Comparison of ENCODE assay signal across 7 cellular contexts in the genomic region with DNA sequence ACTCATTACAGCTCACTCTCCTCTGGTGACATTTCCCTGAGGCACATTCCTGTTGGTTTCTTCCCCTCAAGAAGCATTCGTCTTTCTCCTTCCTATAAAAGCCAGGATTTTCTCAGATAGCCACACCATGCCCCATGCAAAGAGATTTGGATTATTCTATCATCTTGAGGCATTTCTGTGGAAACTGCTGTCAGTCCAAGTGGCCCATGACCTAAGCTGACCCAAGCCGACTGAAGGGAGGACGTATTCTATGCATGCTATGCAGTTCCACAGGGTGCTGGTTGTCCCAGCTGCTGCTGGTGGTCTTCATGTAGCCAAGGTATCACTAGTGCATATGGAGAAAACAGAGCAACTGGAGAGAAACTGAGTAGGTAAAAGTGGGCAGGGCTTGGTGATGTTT.
DNase-seq lines count a peak whose midpoint lies in the region; ATAC-seq and TF ChIP-seq lines count a peak whose summit lies in the region.
"Not testable (repeated sequence)": the region's sequence is repeated elsewhere in the genome, so short reads cannot be mapped to it uniquely, and the experiment has no call there.

No MANE protein-coding gene starts in this region.

- not testable (repeated sequence) for H3K27me3 ChIP-seq in PC-3 (ENCODE audit: low read length); mammary epithelial cell (ENCODE audit: insufficient read depth, low read length); trophoblast cell (ENCODE audit: insufficient read depth, low read length)

- WGBS in mammary epithelial cell (ENCODE audit: low coverage, missing lambda C conversion rate): 15% methylated on average over 3 of the region's 3 CpGs
- WGBS in trophoblast cell (ENCODE audit: extremely low coverage, insufficient coverage, insufficient read length): no CpG with 5 or more reads among the region's 3 CpGs

- H2AFZ ChIP-seq in PC-3 (ENCODE audit: low read length); mammary epithelial cell (ENCODE audit: low read depth, low read length); trophoblast cell (ENCODE audit: insufficient read depth, low read length, poor library complexity): not testable (repeated sequence)

- H3K9ac ChIP-seq in PC-3 (ENCODE audit: low read length): peak overlapping the region; percentile 27; the same call in 1 of the 2 replicates
- H3K9ac ChIP-seq in mammary epithelial cell (ENCODE audit: insufficient read depth, low read length); trophoblast cell (ENCODE audit: low read length): not testable (repeated sequence)

- H3K36me3 ChIP-seq in PC-3 (ENCODE audit: low read depth, low read length); mammary epithelial cell (ENCODE audit: insufficient read depth, low read length); trophoblast cell (ENCODE audit: control insufficient read depth in 1 of 2, insufficient read depth in 2 of 2, low read length in 2 of 2): not testable (repeated sequence)

- not testable (repeated sequence) for H3K18ac ChIP-seq in trophoblast cell (ENCODE audit: low read length)

- dilution Hi-C loops in mammary epithelial cell (cut with HindIII; ENCODE audit: low sequenced_read_pairs): not testable (repeated sequence)

- peak overlapping the region; percentile 70 for H3K4me2 ChIP-seq in PC-3 (ENCODE audit: low read length)
- peak overlapping the region; percentile 6 for H3K4me2 ChIP-seq in mammary epithelial cell (ENCODE audit: insufficient read depth, low read depth, low read length)
- H3K4me2 ChIP-seq in trophoblast cell (ENCODE audit: low read length): not testable (repeated sequence)

- not testable (repeated sequence) for H4K12ac ChIP-seq in trophoblast cell (ENCODE audit: low read depth, low read length)

- H3K23ac ChIP-seq in trophoblast cell (ENCODE audit: low read length): not testable (repeated sequence)

- intact Hi-C loops in PC-3 (cut with micrococcal nuclease); mammary epithelial cell (cut with micrococcal nuclease): not testable (repeated sequence)

- H3K4me1 ChIP-seq in PC-3 (ENCODE audit: insufficient read depth, low read length) (peaks cover 23% of the 10 kb centered on the region), mammary epithelial cell (ENCODE audit: insufficient read depth, low read length) (peaks cover 10% of the 10 kb centered on the region)
- not testable (repeated sequence) for H3K4me1 ChIP-seq in trophoblast cell (ENCODE audit: control insufficient read depth in 1 of 2, insufficient read depth in 2 of 2, low read length in 2 of 2)

- H3K14ac ChIP-seq in trophoblast cell (ENCODE audit: low read length): not testable (repeated sequence)

- H4K91ac ChIP-seq in trophoblast cell (ENCODE audit: low read depth, low read length): not testable (repeated sequence)

- not testable (repeated sequence) for H3K4ac ChIP-seq in trophoblast cell (ENCODE audit: low read depth, low read length)

- peak overlapping the region; percentile 88 for H3K27ac ChIP-seq in PC-3 (ENCODE audit: low read length)
- not testable (repeated sequence) for H3K27ac ChIP-seq in mammary epithelial cell (ENCODE audit: insufficient read depth, low read depth, low read length); trophoblast cell (ENCODE audit: low read depth, low read length)

- TF ChIP-seq CTCF in AG09309 (IDR thresholded peaks at IDR 0.05; ENCODE audit: control insufficient read depth, insufficient read depth, low read depth, low read length, missing control alignments); PC-3 (conservative IDR thresholded peaks at IDR 0.05; ENCODE audit: low read depth, low read length); mammary epithelial cell (conservative IDR thresholded peaks at IDR 0.05 in 1 of 2, IDR thresholded peaks at IDR 0.05 in 1 of 2; ENCODE audit: extremely low read depth in 1 of 2, insufficient read depth in 1 of 2, low read depth in 1 of 2, low read length in 2 of 2): not testable (repeated sequence)

- not testable (repeated sequence) for H4K20me1 ChIP-seq in PC-3 (ENCODE audit: low read length); mammary epithelial cell (ENCODE audit: insufficient read depth, low read length)

- not testable (repeated sequence) for H4K8ac ChIP-seq in trophoblast cell (ENCODE audit: low read depth, low read length)

- not testable (repeated sequence) for H3K4me3 ChIP-seq in AG09309 (ENCODE audit: control insufficient read depth, low read depth, low read length); PC-3 (ENCODE audit: low read length); mammary epithelial cell (replicated peaks in 1 of 3; ENCODE audit: insufficient read depth in 1 of 3, low read depth in 2 of 3, low read length in 3 of 3); trophoblast cell (ENCODE audit: low read depth, low read length)

- not testable (repeated sequence) for H3K9me2 ChIP-seq in PC-3 (replicated peaks; ENCODE audit: low read length)

- ATAC-seq in PC-3: not testable (repeated sequence)

- not testable (repeated sequence) for H2BK12ac ChIP-seq in trophoblast cell (ENCODE audit: low read length)

- not testable (repeated sequence) for H3K9me3 ChIP-seq in PC-3 (ENCODE audit: low read length); mammary epithelial cell (replicated peaks; ENCODE audit: insufficient read depth, low read length); trophoblast cell (ENCODE audit: insufficient read depth, low read depth, low read length)

- not testable (repeated sequence) for H3F3A ChIP-seq in PC-3 (ENCODE audit: low read length, unreplicated experiment)

- not testable (repeated sequence) for H3K79me1 ChIP-seq in trophoblast cell (ENCODE audit: low read length)

- H2BK5ac ChIP-seq in trophoblast cell (ENCODE audit: low read depth, low read length, poor library complexity): not testable (repeated sequence)

- BruUV-seq in PC-3 (replicated peaks; lab: Mats Ljungman, UMichigan); mammary epithelial cell (replicated peaks; lab: Mats Ljungman, UMichigan): not testable (repeated sequence)

- not testable (repeated sequence) for H2BK120ac ChIP-seq in trophoblast cell (ENCODE audit: insufficient read depth, low read length, poor library complexity)

- POLR2A ChIA-PET in PC-3 (lab: Charles Lee; ENCODE audit: unreplicated experiment): not testable (repeated sequence)

- peak; percentile 33 for DNase-seq in AG09309 (ENCODE audit: low read depth)
- peak; percentile 10 for DNase-seq in HT1080 (ENCODE audit: low read depth)
- peak; percentile 31 for DNase-seq in PC-3
- peak; percentile 12 for DNase-seq in T1000 (lab: John Stamatoyannopoulos, UW)
- peak; percentile 14 for DNase-seq in mammary epithelial cell
- DNase-seq in foreskin melanocyte: peak; percentile 3
- peak; percentile 9 to 31 for DNase-seq in trophoblast cell

- CTCF ChIA-PET in PC-3 (lab: Charles Lee); mammary epithelial cell (lab: Charles Lee; ENCODE audit: low non-redundant PET): not testable (repeated sequence)

- in situ Hi-C loops in mammary epithelial cell (cut with MboI; ENCODE audit: low sequenced_read_pairs in 2 of 2): not testable (repeated sequence)

- H3K79me2 ChIP-seq in PC-3 (ENCODE audit: low read length); mammary epithelial cell (ENCODE audit: insufficient read depth, low read length); trophoblast cell (ENCODE audit: control insufficient read depth, insufficient read depth, low read length, poor library complexity): not testable (repeated sequence)

- not testable (repeated sequence) for H2AK5ac ChIP-seq in trophoblast cell (ENCODE audit: low read length)
